In the genomic region with DNA sequence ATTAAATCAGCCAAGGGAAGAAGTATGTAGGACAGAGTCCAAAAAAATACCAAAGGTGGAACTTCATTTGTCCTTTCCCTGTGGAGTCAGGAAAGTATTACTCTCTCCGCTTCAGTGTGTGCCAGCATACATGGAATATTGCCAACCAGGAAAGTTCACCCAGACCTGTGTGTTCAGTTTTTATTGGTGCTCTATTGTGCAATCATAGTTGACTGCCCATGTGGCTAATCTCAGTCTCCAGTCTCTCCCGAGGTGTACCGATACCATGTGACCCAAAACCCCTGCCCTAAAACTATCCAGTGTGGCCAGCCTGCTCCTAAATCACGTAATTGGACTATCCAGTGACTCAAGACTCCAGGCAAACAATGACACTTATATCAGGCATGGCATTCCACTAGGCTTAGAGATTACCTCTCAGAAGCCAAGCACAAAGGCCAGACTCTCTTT, we compare ENCODE assay signal across 9 cellular contexts. TPM values are rescaled to one million over a fixed set of nuclear protein-coding genes. Genes with fewer than 3 reads are reported as not detected.
DNase-seq lines count a peak whose midpoint lies in the region; ATAC-seq and TF ChIP-seq lines count a peak whose summit lies in the region.
"Had no signal": no experiment of that assay in that cellular context is flagged by ENCODE, and none has a peak within 500 bp of the region (broad histone marks: within the 10 kb centered on the region; RNA-seq: fewer than 3 reads in every experiment).

No MANE protein-coding gene starts in this region.

- H3K4me1 Mint-ChIP-seq in GM23338 = no peaks in the 10 kb centered on the region

- H3F3A ChIP-seq in GM23338 (replicated peaks; ENCODE audit: low read depth) = no peaks in the 10 kb centered on the region

- peaks cover 58% of the 10 kb centered on the region for H3K36me3 Mint-ChIP-seq in GM23338 (ENCODE audit: low read depth)

- H3K27ac Mint-ChIP-seq in GM23338 = no peak overlapping the region

- H3K27ac ChIP-seq in VCaP = peak overlapping the region; percentile 97
- H3K27ac ChIP-seq in GM23338 (ENCODE audit: low read depth) = no peak overlapping the region

- no peaks in the 10 kb centered on the region for H3K79me2 ChIP-seq in GM23338 (replicated peaks; ENCODE audit: insufficient read depth)

- H2AFZ ChIP-seq in GM23338 = no peak overlapping the region

- H3K9me2 ChIP-seq in GM23338 (ENCODE audit: insufficient read depth) = no peaks in the 10 kb centered on the region

- TF ChIP-seq CTCF in VCaP (conservative IDR thresholded peaks at IDR 0.05) (no peak), GM23338 (conservative IDR thresholded peaks at IDR 0.05; ENCODE audit: low read depth in 2 of 2) (no peak)

- intact Hi-C loops in Right ventricle myocardium superior (cut with DNase I) = no loop called here

- H3K36me3 ChIP-seq in GM23338 (ENCODE audit: insufficient read depth) = peaks cover 11% of the 10 kb centered on the region; the same call in 1 of the 2 replicates

- no peak overlapping the region for H3K4me3 ChIP-seq in skeletal muscle cell (ENCODE audit: low read depth, low read length)
- H3K4me3 ChIP-seq in GM23338 = no peak overlapping the region

- no peaks in the 10 kb centered on the region for H3K27me3 ChIP-seq in GM23338 (ENCODE audit: insufficient read depth)

- H3K4me2 ChIP-seq in GM23338 = no peak overlapping the region

- ATAC-seq in Right ventricle myocardium superior (ENCODE audit: poor library complexity) = peak; percentile 90
- no peak for ATAC-seq in HG02610 (IDR thresholded peaks at IDR 0.05; ENCODE audit: unreplicated experiment)
- ATAC-seq in GM23338 = no peak

- DNase-seq in GOT3 (lab: John Stamatoyannopoulos, UW) (peak; percentile 10), Right ventricle myocardium superior (no peak), skeletal muscle cell (ENCODE audit: low read depth) (peak; percentile 93), DMS79 treated with DMSO at 0.1 percent for 48 hours (lab: John Stamatoyannopoulos, UW) (no peak), GM23338 (ENCODE audit: low spot score) (no peak)
- DNase-seq in activated effector memory CD4-positive, alpha-beta T cell treated with anti-CD3 and anti-CD28 coated beads, Interleukin-2, amount 50 U/mL, for 16 hours = no peak
- DNase-seq: activated naive CD4-positive, alpha-beta T cell treated with anti-CD3 and anti-CD28 coated beads, Interleukin-2, amount 50 U/mL, for 16 hours had no signal

- H4K20me1 ChIP-seq in GM23338 (replicated peaks; ENCODE audit: insufficient read depth) = no peaks in the 10 kb centered on the region

- H3K4me3 Mint-ChIP-seq in GM23338 = no peak overlapping the region

- no peaks in the 10 kb centered on the region for H3K9me3 Mint-ChIP-seq in GM23338

- H3K27me3 Mint-ChIP-seq in GM23338 (ENCODE audit: insufficient read depth, low read depth, poor library complexity) = peaks cover 5% of the 10 kb centered on the region

- no peaks in the 10 kb centered on the region for H3K4me1 ChIP-seq in GM23338 (ENCODE audit: insufficient read depth)

TF ChIP-seq in GM23338, 12 proteins besides CTCF, POLR2A, EP300 and RAD21:
- TF ChIP-seq STAT1 (IDR thresholded peaks at IDR 0.05; ENCODE audit: unreplicated experiment) = no peak
- TF ChIP-seq NANOG (IDR thresholded peaks at IDR 0.05; ENCODE audit: borderline replicate concordance) = no peak
- no peak for TF ChIP-seq POLR2AphosphoS5 (IDR thresholded peaks at IDR 0.05; ENCODE audit: low read depth)

RNA-seq across cellular contexts. Expression of gene NFX1, which starts 38.8 kb away (rescaled TPM):
- total RNA-seq in Right ventricle myocardium superior = 26.2 TPM
- 26.1 and 29.7 TPM in 2 replicates for total RNA-seq in GM23338 (2014; rRNA removed; shearing (Covaris generic))
- polyA plus RNA-seq in GM23338 (2016; fragmentation: Nextera tagmentation; extraction: Ambion mirVana) = 11.9 and 13.9 TPM in 2 replicates

Comparison
In these comparisons a context has a peak if more than half of its experiments do, and no peak if none do; other contexts are left out.
1. DNase-seq: peak in GOT3 (single experiment) and skeletal muscle cell (single experiment); none in Right ventricle myocardium superior (single experiment), DMS79 treated with DMSO at 0.1 percent for 48 hours (single experiment), activated effector memory CD4-positive, alpha-beta T cell treated with anti-CD3 and anti-CD28 coated beads, Interleukin-2, amount 50 U/mL, for 16 hours (single experiment) and GM23338 (single experiment).